27 cellular contexts compared by ENCODE assay signal in the genomic region with DNA sequence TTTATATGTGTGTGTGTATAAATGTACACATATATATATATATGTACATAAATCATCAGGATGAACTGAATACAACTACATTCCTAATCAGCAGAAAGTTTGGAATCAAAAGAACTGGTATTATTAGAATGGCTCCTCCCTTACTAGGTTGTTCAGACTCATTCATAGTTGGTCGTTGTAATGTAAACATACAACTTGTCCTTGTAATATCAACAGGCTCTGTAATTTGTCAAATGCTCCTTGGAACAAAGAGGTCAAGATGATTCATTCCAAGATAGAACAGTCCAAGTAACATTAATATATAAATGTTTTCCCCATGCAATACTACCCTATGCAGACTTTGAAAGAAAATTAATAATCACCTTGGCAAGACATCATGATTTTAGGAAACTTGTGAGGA.
"Had no signal": no experiment of that assay in that cellular context is flagged by ENCODE, and none has a peak within 500 bp of the region (broad histone marks: within the 10 kb centered on the region; RNA-seq: fewer than 3 reads in every experiment).

No MANE protein-coding gene starts in this region.

- H3K4me3 ChIP-seq: hepatocyte, left lung, lung, neural progenitor cell, psoas muscle, right lobe of liver, skin epidermis, stomach, testis, thyroid gland, transverse colon, upper lobe of right lung had no signal

- H3K9me3 ChIP-seq: left lung, neutrophil, right lobe of liver, stomach, testis, thyroid gland, transverse colon, upper lobe of right lung had no signal

- H3K36me3 Mint-ChIP-seq: mesothelial cell of epicardium; naive B cell; natural killer cell; neural progenitor cell; stimulated activated naive B cell treated with anti-CD40 and anti-IgM and Interleukin-4, amounts not matched to agents 10 μg/mL and 1 μg/mL and 100 μg/mL, for 72 hours had no signal

- H3K4me3 Mint-ChIP-seq: mesothelial cell of epicardium; naive B cell; natural killer cell; nephron progenitor cell; neural progenitor cell; stimulated activated naive B cell treated with anti-CD40 and anti-IgM and Interleukin-4, amounts not matched to agents 10 μg/mL and 1 μg/mL and 100 μg/mL, for 72 hours had no signal

- H3K79me2 ChIP-seq: hepatocyte, parathyroid adenoma had no signal

- H3K4me1 Mint-ChIP-seq: mesothelial cell of epicardium; naive B cell; natural killer cell; nephron progenitor cell; neural progenitor cell; stimulated activated naive B cell treated with anti-CD40 and anti-IgM and Interleukin-4, amounts not matched to agents 10 μg/mL and 1 μg/mL and 100 μg/mL, for 72 hours had no signal

- H3K9me3 Mint-ChIP-seq: mesothelial cell of epicardium; nephron progenitor cell; neural progenitor cell; stimulated activated naive B cell treated with anti-CD40 and anti-IgM and Interleukin-4, amounts not matched to agents 10 μg/mL and 1 μg/mL and 100 μg/mL, for 72 hours had no signal

- DNase-seq: left colon; left lung; mesendoderm; naive B cell; natural killer cell; nephron progenitor cell; occipital lobe; psoas muscle; right lobe of liver; stimulated activated CD4-positive, alpha-beta T cell treated with anti-CD3 and anti-CD28 coated beads, Interleukin-12 subunit alpha, Interleukin-12 subunit beta, amount 100 ng/mL, for 4 hours; stimulated activated CD4-positive, alpha-beta T cell treated with anti-CD3 and anti-CD28 coated beads, Interleukin-15, amount 100 ng/mL, for 24 hours; stimulated activated CD4-positive, alpha-beta T cell treated with anti-CD3 and anti-CD28 coated beads, Interleukin-2, amount 100 ng/mL, for 24 hours; stimulated activated CD4-positive, alpha-beta T cell treated with anti-CD3 and anti-CD28 coated beads, Interleukin-4, amount 100 ng/mL, for 1 hour; stimulated activated naive B cell treated with anti-CD40 and anti-IgM and Interleukin-4, amounts not matched to agents 10 μg/mL and 1 μg/mL and 100 μg/mL, for 72 hours; stimulated activated naive CD8-positive, alpha-beta T cell treated with anti-CD3 and anti-CD28 coated beads, Interleukin-15, Interleukin-2, amounts not matched to agents 100 U/mL and 50 U/mL, for 24 hours; stomach; testis; thyroid gland; transverse colon; upper lobe of right lung had no signal

- H3K36me3 ChIP-seq: left lung, neural progenitor cell, neutrophil, right lobe of liver, stomach, thyroid gland, transverse colon, upper lobe of right lung had no signal

- H3K9ac ChIP-seq: neural progenitor cell, parathyroid adenoma had no signal

- H3K4me1 ChIP-seq: left lung, neural progenitor cell, parathyroid adenoma, psoas muscle, right lobe of liver, stomach, testis, thyroid gland, transverse colon, upper lobe of right lung had no signal

- H3K27ac ChIP-seq: hepatocyte, left lung, neural progenitor cell, neutrophil, parathyroid adenoma, psoas muscle, right lobe of liver, skin epidermis, stomach, testis, thyroid gland, transverse colon, upper lobe of right lung had no signal

- H3K27ac Mint-ChIP-seq: mesothelial cell of epicardium; naive B cell; natural killer cell; nephron progenitor cell; neural progenitor cell; stimulated activated naive B cell treated with anti-CD40 and anti-IgM and Interleukin-4, amounts not matched to agents 10 μg/mL and 1 μg/mL and 100 μg/mL, for 72 hours had no signal

- H2AFZ ChIP-seq: hepatocyte, neural progenitor cell, parathyroid adenoma had no signal

- H3K27me3 Mint-ChIP-seq: naive B cell; stimulated activated naive B cell treated with anti-CD40 and anti-IgM and Interleukin-4, amounts not matched to agents 10 μg/mL and 1 μg/mL and 100 μg/mL, for 72 hours had no signal

- ATAC-seq: left colon; left lung; natural killer cell; psoas muscle; right lobe of liver; stimulated activated naive B cell treated with anti-CD40 and anti-IgM and Interleukin-4, amounts not matched to agents 10 μg/mL and 1 μg/mL and 100 μg/mL, for 72 hours; stimulated activated naive CD8-positive, alpha-beta T cell treated with anti-CD3 and anti-CD28 coated beads, Interleukin-15, Interleukin-2, amounts not matched to agents 100 U/mL and 50 U/mL, for 24 hours; upper lobe of right lung had no signal

- H3K27me3 ChIP-seq: hepatocyte, left lung, neural progenitor cell, neutrophil, right lobe of liver, stomach, testis, thyroid gland, transverse colon, upper lobe of right lung had no signal

- H3K4me2 ChIP-seq: hepatocyte, neural progenitor cell had no signal
